Comparison of ENCODE assay signal across 23 cellular contexts in the genomic region with DNA sequence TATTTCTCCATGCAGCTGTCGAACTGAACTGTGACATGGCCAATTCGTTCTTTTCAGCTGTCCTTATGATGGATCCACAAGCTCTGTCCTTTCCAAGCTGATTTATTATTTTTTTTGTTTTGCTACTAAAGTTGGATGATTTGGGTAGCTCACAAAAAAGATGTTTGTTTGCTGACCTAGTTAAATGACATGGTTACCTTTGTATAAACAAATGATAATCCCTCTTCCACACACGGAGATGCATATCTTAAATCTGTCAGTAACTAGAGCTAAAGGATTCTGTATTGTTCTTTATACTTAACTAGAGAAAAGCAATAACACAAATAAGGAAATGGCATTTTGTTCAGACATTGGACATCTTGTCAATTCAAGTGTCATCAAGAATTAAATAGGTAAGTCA.
"Had no signal": no experiment of that assay in that cellular context is flagged by ENCODE, and none has a peak within 500 bp of the region (broad histone marks: within the 10 kb centered on the region; RNA-seq: fewer than 3 reads in every experiment).

No MANE protein-coding gene starts in this region.

- H3K27me3 ChIP-seq: brain microvascular endothelial cell, colonic mucosa, tibial artery had no signal

- H3K4me3 ChIP-seq: colonic mucosa, lower lobe of right lung, tibial artery had no signal

- H3K4me1 ChIP-seq: colonic mucosa, lower lobe of right lung, tibial artery had no signal

- H3K27ac ChIP-seq: brain microvascular endothelial cell, colonic mucosa, epithelial cell of prostate, lower lobe of right lung, tibial artery had no signal

- DNase-seq: activated CD4-positive, alpha-beta T cell treated with anti-CD3 and anti-CD28 coated beads, Interleukin-2, amount 10 ng/mL, durations not matched to agents 7 days and 5 days; activated CD8-positive, alpha-beta T cell treated with anti-CD3 and anti-CD28 coated beads, Interleukin-2, amount 10 ng/mL, durations not matched to agents 7 days and 5 days; activated naive CD4-positive, alpha-beta T cell treated with anti-CD3 and anti-CD28 coated beads for 36 hours; activated naive CD8-positive, alpha-beta T cell treated with anti-CD3 and anti-CD28 coated beads, Interleukin-2, amount 50 U/mL, for 24 hours; activated T-cell treated with anti-CD3 and anti-CD28 coated beads, Interleukin-2, amount 50 U/mL, for 24 hours; anterior cingulate cortex; brain microvascular endothelial cell; central memory CD4-positive, alpha-beta T cell; colonic mucosa; endodermal cell; foreskin fibroblast; hypothalamus; islet precursor cell; lower lobe of right lung; occipital lobe; stimulated activated CD4-positive, alpha-beta T cell treated with anti-CD3 and anti-CD28 coated beads, Interleukin-12 subunit alpha, Interleukin-12 subunit beta, amount 100 ng/mL, for 4 hours; stimulated activated CD4-positive, alpha-beta T cell treated with anti-CD3 and anti-CD28 coated beads, Interleukin-1b, Interleukin-23, amount 100 ng/mL, for 48 hours; stimulated activated CD8-positive, alpha-beta memory T cell treated with anti-CD3 and anti-CD28 coated beads, Interleukin-4, amount 100 ng/mL, for 48 hours; stimulated activated naive CD4-positive, alpha-beta T cell; substantia nigra; T1000; tibial artery had no signal

- H3K9me3 ChIP-seq: colonic mucosa, lower lobe of right lung, tibial artery had no signal

- H3K36me3 ChIP-seq: brain microvascular endothelial cell, colonic mucosa, lower lobe of right lung, tibial artery had no signal
